ENCODE assay signal across 11 cellular contexts in genomic region chr10:16965740-16966447, GRCh38.
DNase-seq lines count a peak whose midpoint lies in the region; ATAC-seq and TF ChIP-seq lines count a peak whose summit lies in the region.
"Had no signal": no experiment of that assay in that cellular context is flagged by ENCODE, and none has a peak within 500 bp of the region (broad histone marks: within the 10 kb centered on the region; RNA-seq: fewer than 3 reads in every experiment).

No MANE protein-coding gene starts in this region.

- no peaks in the 10 kb centered on the region for H3K4me1 Mint-ChIP-seq in stimulated activated memory B cell treated with anti-CD40 and anti-IgM and Interleukin-4, amounts not matched to agents 10 μg/mL and 1 μg/mL and 100 μg/mL, for 72 hours

- H3K9me2 ChIP-seq in SK-N-SH, result no peaks in the 10 kb centered on the region

- no peaks in the 10 kb centered on the region for H3K9me3 Mint-ChIP-seq in stimulated activated memory B cell treated with anti-CD40 and anti-IgM and Interleukin-4, amounts not matched to agents 10 μg/mL and 1 μg/mL and 100 μg/mL, for 72 hours
- H3K9me3 Mint-ChIP-seq: stimulated activated naive CD8-positive, alpha-beta T cell treated with anti-CD3 and anti-CD28 coated beads, Interleukin-15, Interleukin-2, amounts not matched to agents 100 ng/mL and 50 ng/mL, for 24 hours had no signal

- peak overlapping the region; percentile 64 for H3K4me2 ChIP-seq in SK-N-SH

- H4K20me1 ChIP-seq in SK-N-SH (ENCODE audit: insufficient read depth), result no peaks in the 10 kb centered on the region

- no peaks in the 10 kb centered on the region for H3K9me3 ChIP-seq in SK-N-SH
- H3K9me3 ChIP-seq in sigmoid colon, result no peaks in the 10 kb centered on the region
- H3K9me3 ChIP-seq: ovary had no signal

- H3K36me3 ChIP-seq in SK-N-SH (replicated peaks in 1 of 2; ENCODE audit: control insufficient read depth in 1 of 2, insufficient read depth in 2 of 2, low read length in 1 of 2) (no peaks in the 10 kb centered on the region), sigmoid colon (no peaks in the 10 kb centered on the region)
- H3K36me3 ChIP-seq: ovary had no signal

- POLR2A ChIA-PET in SK-N-SH (lab: Yijun Ruan, JAX), result no interaction called here

- peak; percentile 94 for ATAC-seq in foreskin keratinocyte
- no peak for ATAC-seq in GM18868 (IDR thresholded peaks at IDR 0.05; ENCODE audit: unreplicated experiment)
- ATAC-seq in stimulated activated memory B cell treated with anti-CD40 and anti-IgM and Interleukin-4, amounts not matched to agents 10 μg/mL and 1 μg/mL and 100 μg/mL, for 72 hours, result no peak

- no peaks in the 10 kb centered on the region for H3K79me2 ChIP-seq in SK-N-SH (ENCODE audit: insufficient read depth)

- H3K4me1 ChIP-seq in SK-N-SH (ENCODE audit: control insufficient read depth in 1 of 2, insufficient read depth in 2 of 2, low read depth in 1 of 2, low read length in 1 of 2) (peaks cover 18 to 33% of the 10 kb centered on the region in 2 experiments), foreskin keratinocyte (peaks cover 12% of the 10 kb centered on the region), sigmoid colon (peaks cover 0 to 14% (median 6%) of the 10 kb centered on the region in 4 donors)

- no peak for TF ChIP-seq RAD21 in SK-N-SH (IDR thresholded peaks at IDR 0.05; ENCODE audit: low read length)

- H3K4me3 Mint-ChIP-seq in stimulated activated memory B cell treated with anti-CD40 and anti-IgM and Interleukin-4, amounts not matched to agents 10 μg/mL and 1 μg/mL and 100 μg/mL, for 72 hours, result no peak overlapping the region

- WGBS in SK-N-SH (ENCODE audit: low lambda C conversion rate), result 24% methylated on average over 8 of the region's 8 CpGs
- WGBS in sigmoid colon, 2 donors, result 72 to 75% methylated on average over 8 of the region's 8 CpGs

- TF ChIP-seq POLR2A in sigmoid colon (IDR thresholded peaks at IDR 0.05), result no peak

- H3F3A ChIP-seq in SK-N-SH (replicated peaks; ENCODE audit: insufficient read depth), result peaks cover 37% of the 10 kb centered on the region

- H3K27me3 Mint-ChIP-seq in stimulated activated memory B cell treated with anti-CD40 and anti-IgM and Interleukin-4, amounts not matched to agents 10 μg/mL and 1 μg/mL and 100 μg/mL, for 72 hours, result no peaks in the 10 kb centered on the region
- H3K27me3 Mint-ChIP-seq: stimulated activated naive CD8-positive, alpha-beta T cell treated with anti-CD3 and anti-CD28 coated beads, Interleukin-15, Interleukin-2, amounts not matched to agents 100 ng/mL and 50 ng/mL, for 24 hours had no signal

- CTCF ChIA-PET in SK-N-SH (lab: Yijun Ruan, JAX), result interaction anchor here (1.5 kb wide), 1 partner anchor 265 kb away, joined by 4 read pairs; no protein-coding TSS in a partner anchor

- H3K9ac ChIP-seq in SK-N-SH, result peak overlapping the region; percentile 73

- DNase-seq in EH (ENCODE audit: low read depth) (peak; percentile 98), SK-N-SH (no peak), foreskin keratinocyte (peak; percentile 85 to 90), sigmoid colon (peak; percentile 73), NCI-H1105 treated with DMSO at 0.1 percent for 48 hours (lab: John Stamatoyannopoulos, UW) (no peak), activated T-cell treated with anti-CD3 and anti-CD28 coated beads for 4 hours (no peak)
- DNase-seq: NCI-H2081 had no signal

- intact Hi-C loops in sigmoid colon (cut with DNase I), result no loop called here

- TF ChIP-seq CTCF in SK-N-SH (IDR thresholded peaks at IDR 0.05), result no peak
- TF ChIP-seq CTCF in foreskin keratinocyte (conservative IDR thresholded peaks at IDR 0.05), result no peak
- TF ChIP-seq CTCF in sigmoid colon (IDR thresholded peaks at IDR 0.05), result no peak

- no peak overlapping the region for H3K27ac Mint-ChIP-seq in stimulated activated memory B cell treated with anti-CD40 and anti-IgM and Interleukin-4, amounts not matched to agents 10 μg/mL and 1 μg/mL and 100 μg/mL, for 72 hours
- H3K27ac Mint-ChIP-seq: stimulated activated naive CD8-positive, alpha-beta T cell treated with anti-CD3 and anti-CD28 coated beads, Interleukin-15, Interleukin-2, amounts not matched to agents 100 ng/mL and 50 ng/mL, for 24 hours had no signal

- H3K4me3 ChIP-seq in SK-N-SH (ENCODE audit: low read depth in 2 of 2, low read length in 1 of 2) (no peak overlapping the region), sigmoid colon (no peak overlapping the region)
- H3K4me3 ChIP-seq: ovary had no signal

- H2AFZ ChIP-seq in SK-N-SH (ENCODE audit: low read depth), result peak overlapping the region; percentile 33; the same call in 1 of the 2 replicates

- no peaks in the 10 kb centered on the region for H3K36me3 Mint-ChIP-seq in stimulated activated memory B cell treated with anti-CD40 and anti-IgM and Interleukin-4, amounts not matched to agents 10 μg/mL and 1 μg/mL and 100 μg/mL, for 72 hours

- TF ChIP-seq EP300 in SK-N-SH (IDR thresholded peaks at IDR 0.05; ENCODE audit: borderline replicate concordance in 1 of 2, low read depth in 1 of 2, low read length in 1 of 2) (peak in 1 of 2 experiments; percentile 93; a peak in 2 of 4 replicates), sigmoid colon (IDR thresholded peaks at IDR 0.05) (no peak)

- H3K27ac ChIP-seq in SK-N-SH (ENCODE audit: low read depth in 2 of 2, low read length in 1 of 2), result peak overlapping the region; percentile 69 to 98; a peak in 3 of 4 replicates
- no peak overlapping the region for H3K27ac ChIP-seq in foreskin keratinocyte
- peak overlapping the region in 3 of 4 donors; percentile 20 to 45 (median 43) for H3K27ac ChIP-seq in sigmoid colon
- H3K27ac ChIP-seq: ovary had no signal

- H3K27me3 ChIP-seq in SK-N-SH (ENCODE audit: insufficient read depth), result no peaks in the 10 kb centered on the region
- H3K27me3 ChIP-seq in foreskin keratinocyte, result no peaks in the 10 kb centered on the region
- H3K27me3 ChIP-seq in sigmoid colon, result no peaks in the 10 kb centered on the region
- H3K27me3 ChIP-seq: ovary had no signal

TF ChIP-seq in SK-N-SH, 30 proteins besides CTCF, POLR2A, EP300 and RAD21 (continues in another document):
- TF ChIP-seq MXI1 (IDR thresholded peaks at IDR 0.05; ENCODE audit: low read depth, low read length), result no peak
- TF ChIP-seq FOXJ3 (CRISPR knock-in tag; IDR thresholded peaks at IDR 0.05), result no peak
- TF ChIP-seq NFIC (IDR thresholded peaks at IDR 0.05; ENCODE audit: borderline replicate concordance), result peak; percentile 96
- no peak for TF ChIP-seq ELF1 (IDR thresholded peaks at IDR 0.05)
- no peak; the same call in 1 of the 2 replicates for TF ChIP-seq TAF1 (IDR thresholded peaks at IDR 0.05; ENCODE audit: borderline replicate concordance, low read depth, low read length)
- TF ChIP-seq REST (IDR thresholded peaks at IDR 0.05; ENCODE audit: low read depth, low read length), result peak; percentile 60; the same call in 1 of the 2 replicates
- peak; percentile 96 for TF ChIP-seq TEAD4 (IDR thresholded peaks at IDR 0.05; ENCODE audit: borderline replicate concordance, insufficient read depth)
- TF ChIP-seq EZH2phosphoT487 (IDR thresholded peaks at IDR 0.05; ENCODE audit: borderline replicate concordance, low read depth), result no peak
- TF ChIP-seq CHD2 (IDR thresholded peaks at IDR 0.05; ENCODE audit: low read length, partially characterized antibody), result no peak
- TF ChIP-seq TCF12 (IDR thresholded peaks at IDR 0.05), result peak; percentile 92
- no peak for TF ChIP-seq GATA2 (CRISPR knock-in tag; IDR thresholded peaks at IDR 0.05)
- TF ChIP-seq NRF1 (IDR thresholded peaks at IDR 0.05; ENCODE audit: low read depth, low read length), result no peak
- TF ChIP-seq RCOR1 (IDR thresholded peaks at IDR 0.05; ENCODE audit: low read length), result no peak
- TF ChIP-seq GABPA (IDR thresholded peaks at IDR 0.05; ENCODE audit: low read depth), result no peak
- no peak for TF ChIP-seq RFX5 (IDR thresholded peaks at IDR 0.05; ENCODE audit: low read length)
- peak; percentile 84 for TF ChIP-seq FOSL2 (IDR thresholded peaks at IDR 0.05; ENCODE audit: borderline replicate concordance, low read depth)
- 0 out of 2 replicates have a peak, but pooled peaks have one; percentile 29 for TF ChIP-seq SIN3A (IDR thresholded peaks at IDR 0.05; ENCODE audit: borderline replicate concordance, low read depth, low read length)
- TF ChIP-seq MEF2A (IDR thresholded peaks at IDR 0.05; ENCODE audit: borderline replicate concordance, low read depth), result peak; percentile 89
- TF ChIP-seq SMC3 (IDR thresholded peaks at IDR 0.05; ENCODE audit: low read depth, low read length), result no peak
- TF ChIP-seq, protein P1, sequence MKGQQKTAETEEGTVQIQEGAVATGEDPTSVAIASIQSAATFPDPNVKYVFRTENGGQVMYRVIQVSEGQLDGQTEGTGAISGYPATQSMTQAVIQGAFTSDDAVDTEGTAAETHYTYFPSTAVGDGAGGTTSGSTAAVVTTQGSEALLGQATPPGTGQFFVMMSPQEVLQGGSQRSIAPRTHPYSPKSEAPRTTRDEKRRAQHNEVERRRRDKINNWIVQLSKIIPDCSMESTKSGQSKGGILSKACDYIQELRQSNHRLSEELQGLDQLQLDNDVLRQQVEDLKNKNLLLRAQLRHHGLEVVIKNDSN (IDR thresholded peaks at IDR 0.05; ENCODE audit: borderline replicate concordance, low read depth), result no peak
- peak; percentile 94 for TF ChIP-seq RXRA (IDR thresholded peaks at IDR 0.05; ENCODE audit: borderline replicate concordance, low read depth)

Comparison
In these comparisons a context has a peak if more than half of its experiments do, and no peak if none do; other contexts are left out.
1. DNase-seq: peak in EH (single experiment), foreskin keratinocyte (2 of 2) and sigmoid colon (single experiment); none in SK-N-SH (single experiment), NCI-H1105 treated with DMSO at 0.1 percent for 48 hours (single experiment) and activated T-cell treated with anti-CD3 and anti-CD28 coated beads for 4 hours (single experiment).